Comparison of ENCODE assay signal across 11 cellular contexts in genomic region chr11:1761110-1761856, GRCh38. TPM values are rescaled to one million over a fixed set of nuclear protein-coding genes. Genes with fewer than 3 reads are reported as not detected.
DNase-seq lines count a peak whose midpoint lies in the region; ATAC-seq, FAIRE-seq and TF ChIP-seq lines count a peak whose summit lies in the region.
"Had no signal": no experiment of that assay in that cellular context is flagged by ENCODE, and none has a peak within 500 bp of the region (broad histone marks: within the 10 kb centered on the region; RNA-seq: fewer than 3 reads in every experiment).

No MANE protein-coding gene starts in this region.

- peak overlapping the region; percentile 66 for H3K4me3 ChIP-seq in PC-9
- H3K4me3 ChIP-seq in mesenchymal stem cell (ENCODE audit: insufficient read depth in 1 of 2, low read depth in 1 of 2, low read length in 2 of 2) = peak overlapping the region in 1 of 2 experiments; percentile 89

- H3K27ac ChIP-seq in PC-9 (peak overlapping the region; percentile 50; the same call in 1 of the 2 replicates), mesenchymal stem cell (ENCODE audit: low read length, poor library complexity, severe bottlenecking) (no peak overlapping the region), temporal lobe (ENCODE audit: low read depth, low read length) (peak overlapping the region; percentile 80)

- H3K9ac ChIP-seq in mesenchymal stem cell (ENCODE audit: low read length) = peak overlapping the region; percentile 82

- no peaks in the 10 kb centered on the region for H3K27me3 Mint-ChIP-seq in central memory CD8-positive, alpha-beta T cell
- H3K27me3 Mint-ChIP-seq: activated T-helper 17 cell treated with anti-CD3 and anti-CD28 coated beads, Interleukin-2, amount 50 U/mL, for 72 hours had no signal

- no peak for TF ChIP-seq POLR2A in GM12891 (IDR thresholded peaks at IDR 0.05; ENCODE audit: low read depth, low read length)
- TF ChIP-seq POLR2A in GM18505 (IDR thresholded peaks at IDR 0.05; ENCODE audit: borderline replicate concordance, extremely low read depth, insufficient read depth, insufficient read length) = no peak

- 95% methylated on average over 28 of the region's 28 CpGs for WGBS in mesenchymal stem cell

- H3K9me3 Mint-ChIP-seq in central memory CD8-positive, alpha-beta T cell = no peaks in the 10 kb centered on the region
- H3K9me3 Mint-ChIP-seq: activated T-helper 17 cell treated with anti-CD3 and anti-CD28 coated beads, Interleukin-2, amount 50 U/mL, for 72 hours had no signal

- H2BK120ac ChIP-seq in mesenchymal stem cell (ENCODE audit: low read depth, low read length) = no peak overlapping the region

- peak overlapping the region; percentile 44 to 84 for H2BK12ac ChIP-seq in mesenchymal stem cell (ENCODE audit: low read length in 2 of 2)

- H3K9me3 ChIP-seq in PC-9 (ENCODE audit: insufficient read depth, low read depth) (no peaks in the 10 kb centered on the region), mesenchymal stem cell (ENCODE audit: control insufficient read depth, low read length) (no peaks in the 10 kb centered on the region)

- peak overlapping the region; percentile 32 to 41 for H3K4ac ChIP-seq in mesenchymal stem cell (ENCODE audit: low read depth in 1 of 2, low read length in 2 of 2)

- H3K4me1 ChIP-seq in PC-9 (replicated peaks; ENCODE audit: insufficient read depth) (peaks cover 26% of the 10 kb centered on the region), mesenchymal stem cell (ENCODE audit: control insufficient read depth, insufficient read depth, low read depth, low read length) (peaks cover 63% of the 10 kb centered on the region)

- H3K36me3 Mint-ChIP-seq in central memory CD8-positive, alpha-beta T cell (ENCODE audit: insufficient read depth) = peaks cover 4% of the 10 kb centered on the region

- H3K79me2 ChIP-seq in PC-9 (ENCODE audit: low read depth) = peaks cover 44% of the 10 kb centered on the region

- no peaks in the 10 kb centered on the region for H4K20me1 ChIP-seq in PC-9 (ENCODE audit: insufficient read depth)

- CTCF ChIA-PET in PC-9 (lab: Charles Lee) = interaction anchor here (0.8 to 1.3 kb wide), 2 partner anchors 72 to 109 kb away, joined by 3 to 5 read pairs; no protein-coding TSS in a partner anchor

- no peak overlapping the region for H2BK5ac ChIP-seq in mesenchymal stem cell (ENCODE audit: low read depth, low read length, poor library complexity, severe bottlenecking)

- DNase-seq in PC-9 (no peak), mesenchymal stem cell (no peak), NCI-H146 (lab: John Stamatoyannopoulos, UW) (no peak), GM12891 (ENCODE audit: insufficient read length, low spot score) (no peak)
- no peak for DNase-seq in central memory CD8-positive, alpha-beta T cell (ENCODE audit: low spot score in 2 of 2)
- DNase-seq: NCI-H446; stimulated activated CD4-positive, alpha-beta T cell treated with anti-CD3 and anti-CD28 coated beads, Interleukin-4, amount 100 ng/mL, for 4 hours had no signal

- FAIRE-seq in GM12891 (lab: Jason Lieb, UNC) = no peak

- peaks cover 11% of the 10 kb centered on the region; the same call in 1 of the 2 replicates for H3F3A ChIP-seq in PC-9 (ENCODE audit: insufficient read depth, low read depth)

- 0 out of 2 replicates have a peak, but pooled peaks cover 4% of the 10 kb centered on the region for H3K36me3 ChIP-seq in PC-9 (ENCODE audit: low read depth)
- H3K36me3 ChIP-seq in mesenchymal stem cell (ENCODE audit: control insufficient read depth in 1 of 2, insufficient read depth in 2 of 2, low read depth in 1 of 2, low read length in 2 of 2) = peaks cover 45 to 57% of the 10 kb centered on the region in 2 experiments

- intact Hi-C loops in PC-9 (cut with micrococcal nuclease; ENCODE audit: unreplicated experiment) = loop anchor here (2.0 kb wide), 1 partner anchor 66 kb away; no protein-coding TSS in a partner anchor

- peak overlapping the region; percentile 49 for H3K27ac Mint-ChIP-seq in central memory CD8-positive, alpha-beta T cell (ENCODE audit: low read depth)

- H2AFZ ChIP-seq in PC-9 (no peak overlapping the region), mesenchymal stem cell (ENCODE audit: low read depth, low read length) (no peak overlapping the region)

- peak overlapping the region; percentile 90 for H4K91ac ChIP-seq in mesenchymal stem cell (ENCODE audit: low read length)

- peak overlapping the region; percentile 2 for H2AK5ac ChIP-seq in mesenchymal stem cell (ENCODE audit: low read length, severe bottlenecking)

- peak overlapping the region; percentile 88 for H3K4me3 Mint-ChIP-seq in central memory CD8-positive, alpha-beta T cell

- H2BK15ac ChIP-seq in mesenchymal stem cell (ENCODE audit: low read depth, poor library complexity, severe bottlenecking) = peak overlapping the region; percentile 60

- H3K23ac ChIP-seq in mesenchymal stem cell (ENCODE audit: low read length in 2 of 2) = no peak overlapping the region

- H4K8ac ChIP-seq in mesenchymal stem cell (ENCODE audit: low read length) = peak overlapping the region; percentile 66

- H3K4me2 ChIP-seq in PC-9 (peak overlapping the region; percentile 85), mesenchymal stem cell (ENCODE audit: low read length, poor library complexity, severe bottlenecking) (no peak overlapping the region)

- H3K18ac ChIP-seq in mesenchymal stem cell (ENCODE audit: low read depth in 1 of 2, low read length in 2 of 2) = peak overlapping the region; percentile 47 to 86

- peak overlapping the region in 1 of 2 experiments; percentile 23 for H3K14ac ChIP-seq in mesenchymal stem cell (ENCODE audit: low read length in 2 of 2)

- ATAC-seq in central memory CD8-positive, alpha-beta T cell (replicated peaks; ENCODE audit: extremely low read depth, poor library complexity, severe bottlenecking) = no peak
- no peak for ATAC-seq in GM18505 (IDR thresholded peaks at IDR 0.05; ENCODE audit: unreplicated experiment)
- ATAC-seq: activated T-helper 17 cell treated with anti-CD3 and anti-CD28 coated beads, Interleukin-2, amount 50 U/mL, for 72 hours; esophagus mucosa had no signal

- POLR2A ChIA-PET in PC-9 (lab: Charles Lee; ENCODE audit: unreplicated experiment) = interaction anchor here (0.6 kb wide), 1 partner anchor 17 kb away, joined by 3 read pairs; no protein-coding TSS in a partner anchor

- no TSS peak for BruUV-seq in PC-9 (replicated peaks; lab: Mats Ljungman, UMichigan)

- no peaks in the 10 kb centered on the region for H3K9me2 ChIP-seq in PC-9 (ENCODE audit: insufficient read depth)

- H3K79me1 ChIP-seq in mesenchymal stem cell (replicated peaks; ENCODE audit: low read length, poor library complexity, severe bottlenecking) = peaks cover 44% of the 10 kb centered on the region

- no peaks in the 10 kb centered on the region for H3K27me3 ChIP-seq in PC-9 (ENCODE audit: insufficient read depth, low read depth)
- no peaks in the 10 kb centered on the region for H3K27me3 ChIP-seq in mesenchymal stem cell (ENCODE audit: control insufficient read depth in 1 of 2, insufficient read depth in 1 of 2, low read length in 2 of 2)

- TF ChIP-seq CTCF in PC-9 (conservative IDR thresholded peaks at IDR 0.05) = no peak

- H3K4me1 Mint-ChIP-seq in central memory CD8-positive, alpha-beta T cell = peaks cover 48% of the 10 kb centered on the region

TF ChIP-seq in GM12891, 5 proteins besides CTCF, POLR2A, EP300 and RAD21:
- TF ChIP-seq TAF1 (IDR thresholded peaks at IDR 0.05; ENCODE audit: low read depth, low read length) = no peak
- TF ChIP-seq PAX5 (IDR thresholded peaks at IDR 0.05; ENCODE audit: insufficient read depth, low read length, severe bottlenecking) = no peak
- no peak for TF ChIP-seq SPI1 (IDR thresholded peaks at IDR 0.05; ENCODE audit: low read depth, low read length)
- TF ChIP-seq POU2F2 (IDR thresholded peaks at IDR 0.05; ENCODE audit: low read depth, low read length) = no peak
- no peak for TF ChIP-seq POLR2AphosphoS5 (IDR thresholded peaks at IDR 0.05; ENCODE audit: low read depth, low read length)

RNA-seq across cellular contexts. Expression of gene CTSD, which starts 2.4 kb away (rescaled TPM):
- 735 and 993 TPM in 2 replicates for total RNA-seq in PC-9 (2021)
- 431 TPM for polyA plus RNA-seq in mesenchymal stem cell (2013, experiment 1 of 2)
- 422 TPM for polyA plus RNA-seq in mesenchymal stem cell (2013, experiment 2 of 2)
- 36.9 TPM for total RNA-seq in temporal lobe
- 24.3 TPM for polyA plus RNA-seq in GM12891 (2012; ENCODE audit: low read depth, missing spikeins)

RNA-seq across cellular contexts. Expression of gene IFITM10, which starts 10.9 kb away (rescaled TPM):
- total RNA-seq in PC-9 (2021) (4.2 and 5.5 TPM in 2 replicates), temporal lobe (0.49 TPM)
- 0.61 TPM for polyA plus RNA-seq in mesenchymal stem cell (2013, experiment 1 of 2)
- polyA plus RNA-seq in mesenchymal stem cell (2013, experiment 2 of 2) = 0.53 TPM
- 0.18 TPM for polyA plus RNA-seq in GM12891 (2012; ENCODE audit: low read depth, missing spikeins)

Comparison
In these comparisons a context has a peak if more than half of its experiments do, and no peak if none do; other contexts are left out.
1. RNA of gene CTSD, which starts 2.4 kb away (total RNA-seq): 735 to 993 TPM in PC-9; 36.9 TPM in temporal lobe (single experiment); every median in the first group is over 10 times any median in the second.